In genomic region chr4:140711910-140712309, GRCh38 we compare ENCODE assay signal across 20 cellular contexts. TPM values are rescaled to one million over a fixed set of nuclear protein-coding genes. Genes with fewer than 3 reads are reported as not detected.
DNase-seq lines count a peak whose midpoint lies in the region; ATAC-seq and TF ChIP-seq lines count a peak whose summit lies in the region.
"Had no signal": no experiment of that assay in that cellular context is flagged by ENCODE, and none has a peak within 500 bp of the region (broad histone marks: within the 10 kb centered on the region; RNA-seq: fewer than 3 reads in every experiment).

No MANE protein-coding gene starts in this region.

- H3K9me3 Mint-ChIP-seq in type B pancreatic cell, result no peaks in the 10 kb centered on the region
- H3K9me3 Mint-ChIP-seq: activated CD4-positive, alpha-beta memory T cell treated with anti-CD3 and anti-CD28 coated beads, Interleukin-2, amount 10 ng/mL, durations not matched to agents 7 days and 5 days had no signal

- peaks cover 14% of the 10 kb centered on the region for H3K4me1 Mint-ChIP-seq in type B pancreatic cell (ENCODE audit: unreplicated experiment)

- H3K27ac ChIP-seq in left lung (no peak overlapping the region), upper lobe of right lung (no peak overlapping the region)
- H3K27ac ChIP-seq: epithelial cell of prostate, heart right ventricle, right atrium auricular region, testis had no signal

- H3K27ac Mint-ChIP-seq in type B pancreatic cell, result no peak overlapping the region
- H3K27ac Mint-ChIP-seq: activated CD4-positive, alpha-beta memory T cell treated with anti-CD3 and anti-CD28 coated beads, Interleukin-2, amount 10 ng/mL, durations not matched to agents 7 days and 5 days; naive thymus-derived CD4-positive, alpha-beta T cell had no signal

- H3K9me3 ChIP-seq in left lung (no peaks in the 10 kb centered on the region), upper lobe of right lung (no peaks in the 10 kb centered on the region)
- H3K9me3 ChIP-seq: Caco-2, heart right ventricle, right atrium auricular region, testis had no signal

- no peak overlapping the region for H3K4me3 Mint-ChIP-seq in type B pancreatic cell
- H3K4me3 Mint-ChIP-seq: activated CD4-positive, alpha-beta memory T cell treated with anti-CD3 and anti-CD28 coated beads, Interleukin-2, amount 10 ng/mL, durations not matched to agents 7 days and 5 days; naive thymus-derived CD4-positive, alpha-beta T cell had no signal

- peak; percentile 35 for ATAC-seq in left lung
- peak; percentile 34 for ATAC-seq in upper lobe of right lung
- ATAC-seq: naive thymus-derived CD4-positive, alpha-beta T cell had no signal

- DNase-seq in NOMO-1 (lab: John Stamatoyannopoulos, UW; ENCODE audit: unreplicated experiment in 2 of 2), result peak; percentile 44 to 87
- no peak for DNase-seq in NOMO-1 treated with dmso at 0.1 percent for 144 hours (lab: John Stamatoyannopoulos, UW; ENCODE audit: unreplicated experiment)
- DNase-seq in SKM-1 treated with dmso at 0.1 percent for 144 hours (lab: John Stamatoyannopoulos, UW; ENCODE audit: unreplicated experiment), result peak; percentile 61
- DNase-seq in left lung, result no peak
- DNase-seq in upper lobe of right lung, result no peak
- no peak for DNase-seq in type B pancreatic cell (ENCODE audit: extremely low spot score, unreplicated experiment)
- no peak for DNase-seq in GF-D8 (lab: John Stamatoyannopoulos, UW)
- no peak for DNase-seq in globus pallidus (ENCODE audit: low spot score)
- DNase-seq: activated CD4-positive, alpha-beta memory T cell treated with anti-CD3 and anti-CD28 coated beads, Interleukin-2, amount 10 ng/mL, durations not matched to agents 7 days and 5 days; activated gamma-delta T cell; Caco-2; heart right ventricle; left cardiac atrium; NCI-H526; stimulated activated CD4-positive, alpha-beta T cell treated with anti-CD3 and anti-CD28 coated beads, Interleukin-2, amount 100 ng/mL, for 48 hours; stimulated activated naive CD4-positive, alpha-beta T cell; testis had no signal

- intact Hi-C loops in left lung (cut with DNase I), result no loop called here
- intact Hi-C loops in upper lobe of right lung (cut with DNase I), result no loop called here

- no peak for TF ChIP-seq CTCF in left lung (IDR thresholded peaks at IDR 0.05)
- TF ChIP-seq CTCF in upper lobe of right lung (IDR thresholded peaks at IDR 0.05), result no peak
- no peak for TF ChIP-seq CTCF in type B pancreatic cell (conservative IDR thresholded peaks at IDR 0.05)

- H3K4me3 ChIP-seq in left lung (no peak overlapping the region), upper lobe of right lung (no peak overlapping the region)
- H3K4me3 ChIP-seq: heart right ventricle, right atrium auricular region, testis had no signal

- no peaks in the 10 kb centered on the region for H3K27me3 Mint-ChIP-seq in type B pancreatic cell
- H3K27me3 Mint-ChIP-seq: activated CD4-positive, alpha-beta memory T cell treated with anti-CD3 and anti-CD28 coated beads, Interleukin-2, amount 10 ng/mL, durations not matched to agents 7 days and 5 days had no signal

- peaks cover 15% of the 10 kb centered on the region for H3K36me3 Mint-ChIP-seq in type B pancreatic cell
- H3K36me3 Mint-ChIP-seq: naive thymus-derived CD4-positive, alpha-beta T cell had no signal

- H3K4me1 ChIP-seq in left lung (peaks cover 0 to 11% of the 10 kb centered on the region in 2 donors), upper lobe of right lung (no peaks in the 10 kb centered on the region)

- H3K36me3 ChIP-seq in left lung, result no peaks in the 10 kb centered on the region
- H3K36me3 ChIP-seq in upper lobe of right lung, result no peaks in the 10 kb centered on the region
- H3K36me3 ChIP-seq: right atrium auricular region had no signal

- no peaks in the 10 kb centered on the region for H3K27me3 ChIP-seq in left lung
- no peaks in the 10 kb centered on the region for H3K27me3 ChIP-seq in upper lobe of right lung
- H3K27me3 ChIP-seq: heart right ventricle, right atrium auricular region, testis had no signal

RNA-seq across cellular contexts. Expression of gene TBC1D9, which starts 44.3 kb away (rescaled TPM):
- total RNA-seq in left lung (10 to 100 TPM; 29.0 to 34.0 TPM), upper lobe of right lung (39.5 TPM), type B pancreatic cell (ENCODE audit: low replicate concordance) (29.1 and 34.1 TPM in 2 replicates)

Comparison
In these comparisons a context has a peak if more than half of its experiments do, and no peak if none do; other contexts are left out.
1. DNase-seq: peak in NOMO-1 (2 of 2) and SKM-1 treated with dmso at 0.1 percent for 144 hours (single experiment); none in NOMO-1 treated with dmso at 0.1 percent for 144 hours (single experiment), left lung (0 of 2), upper lobe of right lung (single experiment), type B pancreatic cell (single experiment), GF-D8 (single experiment) and globus pallidus (single experiment).